1 cellular context compared by ENCODE assay signal in genomic region chr9:110579763-110580255, GRCh38.
TF ChIP-seq lines count a peak whose summit lies in the region.

No MANE protein-coding gene starts in this region.

TF ChIP-seq in GM23338, 12 proteins besides CTCF, POLR2A, EP300 and RAD21 (continued from another document):
- TF ChIP-seq ZNF462 (CRISPR knock-in tag; IDR thresholded peaks at IDR 0.05): no peak
- no peak for TF ChIP-seq REST (IDR thresholded peaks at IDR 0.05; ENCODE audit: unreplicated experiment)
